Comparison of ENCODE assay signal across 1 cellular context in the genomic region with DNA sequence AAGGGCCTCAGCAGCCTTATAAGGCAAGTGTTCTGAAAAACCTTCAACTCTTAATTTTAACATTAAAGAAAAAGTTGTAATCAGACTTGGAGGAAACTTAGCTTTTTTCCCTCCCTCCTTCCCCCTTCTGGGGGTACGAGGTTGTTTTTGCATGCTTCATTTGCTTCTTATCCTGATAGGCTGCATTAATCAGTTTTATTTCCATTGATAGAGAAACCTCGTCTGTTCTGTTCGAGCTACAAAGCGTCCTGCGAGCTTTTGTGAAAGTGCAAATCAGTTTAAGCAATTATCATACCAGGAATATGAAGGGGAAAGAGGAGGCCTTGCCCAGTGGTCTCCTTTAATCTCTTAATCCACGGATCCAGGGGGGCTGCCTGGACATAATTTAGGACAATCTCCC.
TF ChIP-seq lines count a peak whose summit lies in the region.

No MANE protein-coding gene starts in this region.

TF ChIP-seq in H1, 55 proteins besides CTCF, POLR2A, EP300 and RAD21:
- peak; percentile 26 for TF ChIP-seq EZH2 (IDR thresholded peaks at IDR 0.05; ENCODE audit: low read depth, low read length, severe bottlenecking)
- TF ChIP-seq CEBPB (IDR thresholded peaks at IDR 0.05; ENCODE audit: low read depth, low read length): no peak
